ENCODE assay signal across 23 cellular contexts in genomic region chr1:151287341-151287699, GRCh38.
"Had no signal": no experiment of that assay in that cellular context is flagged by ENCODE, and none has a peak within 500 bp of the region (broad histone marks: within the 10 kb centered on the region; RNA-seq: fewer than 3 reads in every experiment).

No MANE protein-coding gene starts in this region.

- H3K4me3 Mint-ChIP-seq: dendritic cell treated with granulocyte-macrophage colony-stimulating factor and Interleukin-4, amounts not matched to agents 40 ng/mL and 50 ng/mL, for 4 days; endodermal cell; memory B cell; natural killer cell had no signal

- H2AFZ ChIP-seq: parathyroid adenoma had no signal

- H3K9me3 ChIP-seq: colonic mucosa, gastrocnemius medialis, right lobe of liver, stomach, thyroid gland had no signal

- ATAC-seq: esophagus mucosa, gastrocnemius medialis, natural killer cell, right lobe of liver had no signal

- H3K4me3 ChIP-seq: colonic mucosa, gastrocnemius medialis, lung, right lobe of liver, stomach, thyroid gland had no signal

- H3K27ac ChIP-seq: colonic mucosa, epithelial cell of prostate, parathyroid adenoma, right lobe of liver, stomach, thyroid gland had no signal

- FAIRE-seq: keratinocyte, small intestine had no signal

- H3K27me3 Mint-ChIP-seq: dendritic cell treated with granulocyte-macrophage colony-stimulating factor and Interleukin-4, amounts not matched to agents 40 ng/mL and 50 ng/mL, for 4 days; memory B cell; progenitor cell of endocrine pancreas had no signal

- DNase-seq: colonic mucosa; effector CD8-positive, alpha-beta T cell; endodermal cell; foreskin fibroblast; gastrocnemius medialis; head of caudate nucleus; natural killer cell; right lobe of liver; small intestine; stimulated activated CD4-positive, alpha-beta T cell treated with anti-CD3 and anti-CD28 coated beads, Interleukin-15, amount 100 ng/mL, for 24 hours; stimulated activated CD4-positive, alpha-beta T cell treated with anti-CD3 and anti-CD28 coated beads, Interleukin-2, amount 100 ng/mL, for 48 hours; stimulated activated naive CD4-positive, alpha-beta T cell treated with Interleukin-2 at 50 U/mL for 16 hours; stomach; thyroid gland; trophoblast cell had no signal

- H3K9ac ChIP-seq: parathyroid adenoma had no signal

- H3K9me3 Mint-ChIP-seq: dendritic cell treated with granulocyte-macrophage colony-stimulating factor and Interleukin-4, amounts not matched to agents 40 ng/mL and 50 ng/mL, for 4 days; endodermal cell; memory B cell; natural killer cell had no signal

- H3K36me3 Mint-ChIP-seq: natural killer cell had no signal

- H3K27ac Mint-ChIP-seq: dendritic cell treated with granulocyte-macrophage colony-stimulating factor and Interleukin-4, amounts not matched to agents 40 ng/mL and 50 ng/mL, for 4 days; endodermal cell; memory B cell; natural killer cell; progenitor cell of endocrine pancreas had no signal

- H3K27me3 ChIP-seq: colonic mucosa, gastrocnemius medialis, right lobe of liver, stomach, thyroid gland had no signal
